In the genomic region with DNA sequence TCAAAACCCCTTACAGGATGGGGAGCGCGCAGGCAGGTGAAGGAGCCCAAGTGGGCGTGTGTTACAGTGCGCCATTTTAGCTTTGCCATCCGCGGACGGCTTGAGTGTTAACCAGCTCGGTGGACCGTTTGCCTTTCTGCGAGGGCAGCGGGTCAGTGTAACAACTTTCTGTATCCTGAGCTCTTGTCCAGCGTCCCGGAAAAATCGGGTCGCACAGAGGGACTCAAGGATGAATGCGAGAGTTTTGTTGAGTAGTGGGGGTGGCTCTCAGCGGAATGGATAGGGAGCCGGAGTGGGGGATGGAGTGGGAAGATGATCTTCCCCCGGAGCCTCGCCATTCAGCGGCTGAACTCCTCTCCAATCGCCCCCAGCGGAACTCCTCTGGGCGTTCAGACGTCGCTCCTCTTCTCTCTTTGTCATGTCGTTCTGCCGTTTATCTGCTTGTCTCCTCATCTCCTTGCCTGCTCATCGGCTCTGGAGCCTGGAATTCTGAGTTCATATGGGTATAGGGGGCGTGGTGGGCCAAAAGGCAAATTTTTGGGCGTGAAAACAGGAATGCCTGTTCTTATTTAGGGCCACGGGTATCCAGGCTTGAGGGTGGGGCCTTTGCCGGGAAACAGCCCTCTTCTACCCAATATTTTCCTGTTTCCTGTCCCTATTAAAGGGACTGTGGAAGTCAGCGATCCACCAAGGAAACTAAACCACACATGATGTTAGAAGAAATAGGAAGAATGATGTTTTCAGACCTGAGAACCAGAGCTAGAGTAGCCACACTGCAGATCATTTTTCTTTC, we compare ENCODE assay signal across 1 cellular context.
TF ChIP-seq lines count a peak whose summit lies in the region.

No MANE protein-coding gene starts in this region.

TF ChIP-seq in K562, 482 proteins besides CTCF, POLR2A, EP300 and RAD21 (continued from another document):
- TF ChIP-seq, protein P1, sequence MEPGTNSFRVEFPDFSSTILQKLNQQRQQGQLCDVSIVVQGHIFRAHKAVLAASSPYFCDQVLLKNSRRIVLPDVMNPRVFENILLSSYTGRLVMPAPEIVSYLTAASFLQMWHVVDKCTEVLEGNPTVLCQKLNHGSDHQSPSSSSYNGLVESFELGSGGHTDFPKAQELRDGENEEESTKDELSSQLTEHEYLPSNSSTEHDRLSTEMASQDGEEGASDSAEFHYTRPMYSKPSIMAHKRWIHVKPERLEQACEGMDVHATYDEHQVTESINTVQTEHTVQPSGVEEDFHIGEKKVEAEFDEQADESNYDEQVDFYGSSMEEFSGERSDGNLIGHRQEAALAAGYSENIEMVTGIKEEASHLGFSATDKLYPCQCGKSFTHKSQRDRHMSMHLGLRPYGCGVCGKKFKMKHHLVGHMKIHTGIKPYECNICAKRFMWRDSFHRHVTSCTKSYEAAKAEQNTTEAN (CRISPR knock-in tag; IDR thresholded peaks at IDR 0.05), result no peak
TF ChIP-seq in K562: peak in this region for 0.
